ENCODE assay signal across 8 cellular contexts in genomic region chr11:100687630-100688395, GRCh38. TPM values are rescaled to one million over a fixed set of nuclear protein-coding genes. Genes with fewer than 3 reads are reported as not detected.
DNase-seq lines count a peak whose midpoint lies in the region; ATAC-seq lines count a peak whose summit lies in the region.

No MANE protein-coding gene starts in this region.

- peak; percentile 81 for DNase-seq in GM03348 (ENCODE audit: low spot score)
- DNase-seq in HPDE6-E6E7 (ENCODE audit: extremely low spot score): peak; percentile 44
- DNase-seq in SK-MEL-5 (ENCODE audit: low read depth, low spot score): peak; percentile 74
- DNase-seq in dedifferentiated amniotic fluid mesenchymal stem cell (ENCODE audit: extremely low spot score): peak; percentile 85
- peak; percentile 51 to 59 for DNase-seq in left colon
- DNase-seq in stimulated activated naive CD8-positive, alpha-beta T cell treated with anti-CD3 and anti-CD28 coated beads, Interleukin-15, Interleukin-2, amounts not matched to agents 100 U/mL and 50 U/mL, for 24 hours: peak; percentile 19
- DNase-seq in activated effector memory CD4-positive, alpha-beta T cell treated with anti-CD3 and anti-CD28 coated beads, Interleukin-2, amount 50 U/mL, for 16 hours: no peak

- intact Hi-C loops in left colon (cut with DNase I, micrococcal nuclease): loop anchor here in 1 of 2 donors (10.0 kb wide), 1 partner anchor 167 kb away; no protein-coding TSS in a partner anchor

- in situ Hi-C loops in SK-MEL-5 (cut with HindIII; ENCODE audit: low pct_unique_long_range_greater_than_20kb, low sequenced_read_pairs): no loop called here

- ATAC-seq in GM21423 (IDR thresholded peaks at IDR 0.05; ENCODE audit: unreplicated experiment): peak; percentile 61
- ATAC-seq in left colon: peak; percentile 75
- ATAC-seq in stimulated activated naive CD8-positive, alpha-beta T cell treated with anti-CD3 and anti-CD28 coated beads, Interleukin-15, Interleukin-2, amounts not matched to agents 100 U/mL and 50 U/mL, for 24 hours: peak; percentile 55

RNA-seq across cellular contexts. Expression of gene ARHGAP42, which starts 0.7 kb away (rescaled TPM):
- 18.3 and 19.3 TPM in 2 replicates for total RNA-seq in SK-MEL-5 (2014; rRNA removed; shearing (Covaris generic))
- 11.6 and 14.3 TPM in 2 replicates for polyA plus RNA-seq in SK-MEL-5 (2015; cell fraction: cytosol; rRNA removed)
- 16.8 and 20.6 TPM in 2 replicates for polyA plus RNA-seq in SK-MEL-5 (2015; cell fraction: nucleus; rRNA removed)
- 10 to 100 TPM; 29.0 to 44.8 TPM for total RNA-seq in left colon
